20 cellular contexts compared by ENCODE assay signal in genomic region chr12:131097247-131098177, GRCh38.
A peak's percentile ranks its signal among the peaks of the same experiment; 100 is the strongest.
DNase-seq lines count a peak whose midpoint lies in the region; ATAC-seq, FAIRE-seq and TF ChIP-seq lines count a peak whose summit lies in the region.
"Had no signal": no experiment of that assay in that cellular context is flagged by ENCODE, and none has a peak within 500 bp of the region (broad histone marks: within the 10 kb centered on the region; RNA-seq: fewer than 3 reads in every experiment).

No MANE protein-coding gene starts in this region.

- in situ Hi-C loops in HepG2 (cut with HindIII; ENCODE audit: extremely low pct_ligation_motif_present, low pct_unique_long_range_greater_than_20kb) = no loop called here

- no peaks in the 10 kb centered on the region for H3K36me3 Mint-ChIP-seq in activated CD4-positive, alpha-beta T cell treated with anti-CD3 and anti-CD28 coated beads for 36 hours (ENCODE audit: low read depth)
- H3K36me3 Mint-ChIP-seq: activated naive CD8-positive, alpha-beta T cell treated with anti-CD3 and anti-CD28 coated beads for 36 hours; CD4-positive, alpha-beta memory T cell had no signal

- no peaks in the 10 kb centered on the region for H4K20me1 ChIP-seq in HepG2 (ENCODE audit: insufficient read depth, low read length)

- TF ChIP-seq CTCF in HepG2 (CRISPR knock-in tag; IDR thresholded peaks at IDR 0.05) (no peak), upper lobe of left lung (IDR thresholded peaks at IDR 0.05) (no peak)

- TF ChIP-seq POLR2A in HepG2 (IDR thresholded peaks at IDR 0.05; ENCODE audit: insufficient read depth in 1 of 2, low read depth in 2 of 2, low read length in 2 of 2) = no peak
- TF ChIP-seq POLR2A in upper lobe of left lung (IDR thresholded peaks at IDR 0.05) = no peak

- peaks cover 10% of the 10 kb centered on the region for H3K4me1 Mint-ChIP-seq in activated CD4-positive, alpha-beta T cell treated with anti-CD3 and anti-CD28 coated beads for 36 hours

- H3K27me3 ChIP-seq in HepG2 (ENCODE audit: control insufficient read depth in 1 of 2, insufficient read depth in 2 of 2, low read length in 2 of 2) (no peaks in the 10 kb centered on the region), upper lobe of left lung (no peaks in the 10 kb centered on the region)

- H3K4me1 ChIP-seq in HepG2 (ENCODE audit: insufficient read depth, low read length) (no peaks in the 10 kb centered on the region), upper lobe of left lung (peaks cover 0 to 5% (median 0%) of the 10 kb centered on the region in 4 donors)
- H3K4me1 ChIP-seq: A549 had no signal

- H3K4me3 ChIP-seq in HepG2 (replicated peaks in 1 of 3; ENCODE audit: insufficient read depth in 1 of 3, low read depth in 2 of 3, low read length in 3 of 3) (no peak overlapping the region), upper lobe of left lung (no peak overlapping the region)
- H3K4me3 ChIP-seq: A549, lung had no signal

- TF ChIP-seq EP300 in HepG2 (IDR thresholded peaks at IDR 0.05; ENCODE audit: low read depth in 2 of 2, low read length in 2 of 2) = no peak
- TF ChIP-seq EP300 in HepG2 (CRISPR knock-in tag; IDR thresholded peaks at IDR 0.05; ENCODE audit: borderline replicate concordance) = no peak
- no peak for TF ChIP-seq EP300 in upper lobe of left lung (IDR thresholded peaks at IDR 0.05)

- 72% methylated on average over 11 of the region's 30 CpGs for WGBS in HepG2 (ENCODE audit: low lambda C conversion rate)
- 81 to 85% methylated on average over 15 to 22 of the region's 30 CpGs for WGBS in upper lobe of left lung, 2 donors

- FAIRE-seq in HepG2 (lab: Jason Lieb, UNC) (no peak), GM19239 (lab: Jason Lieb, UNC) (no peak)
- FAIRE-seq: A549, bronchial epithelial cell had no signal

- no peak overlapping the region for H3K4me2 ChIP-seq in HepG2 (ENCODE audit: low read depth, low read length)
- H3K4me2 ChIP-seq: A549, KMS-11 had no signal

- CTCF ChIA-PET in activated CD4-positive, alpha-beta T cell treated with anti-CD3 and anti-CD28 coated beads for 36 hours (lab: Charles Lee) = interaction anchor here (0.7 kb wide), 1 partner anchor 739 kb away, joined by 3 read pairs; no protein-coding TSS in a partner anchor
- CTCF ChIA-PET in HepG2 (lab: Yijun Ruan, JAX; ENCODE audit: low intra/inter-chr PET ratio, low total read pairs) = no interaction called here

- DNase-seq in activated CD4-positive, alpha-beta T cell treated with anti-CD3 and anti-CD28 coated beads for 36 hours = peak; percentile 4
- no peak for DNase-seq in activated CD4-positive, alpha-beta T cell treated with anti-CD3 and anti-CD28 coated beads, Interleukin-2, amount 50 U/mL, for 4 hours
- peak; percentile 52 for DNase-seq in cerebellum (ENCODE audit: low spot score)
- no peak for DNase-seq in HepG2 (ENCODE audit: low spot score)
- peak; percentile 21 to 80 for DNase-seq in upper lobe of left lung
- no peak for DNase-seq in inferior parietal cortex (ENCODE audit: extremely low spot score)
- no peak for DNase-seq in GM19239 (ENCODE audit: insufficient read length, low spot score)
- DNase-seq in NCI-H226 = no peak
- DNase-seq: activated naive CD8-positive, alpha-beta T cell treated with anti-CD3 and anti-CD28 coated beads for 36 hours; activated T-cell treated with anti-CD3 and anti-CD28 coated beads for 4 hours; NCI-H1436; NCI-H510A treated with DMSO at 0.1 percent for 48 hours; T-helper 1 cell had no signal

- H3K27ac ChIP-seq in HepG2 (ENCODE audit: extremely low read length, insufficient read depth, low read length) (no peak overlapping the region), upper lobe of left lung (no peak overlapping the region)
- H3K27ac ChIP-seq: A549, HL-60, KMS-11 had no signal

- H2AFZ ChIP-seq in HepG2 (ENCODE audit: low read length) = no peak overlapping the region

- H3K4me3 Mint-ChIP-seq in activated CD4-positive, alpha-beta T cell treated with anti-CD3 and anti-CD28 coated beads for 36 hours = no peak overlapping the region
- H3K4me3 Mint-ChIP-seq: activated naive CD8-positive, alpha-beta T cell treated with anti-CD3 and anti-CD28 coated beads for 36 hours; CD4-positive, alpha-beta memory T cell; naive thymus-derived CD8-positive, alpha-beta T cell had no signal

- no peak overlapping the region for H3K27ac Mint-ChIP-seq in activated CD4-positive, alpha-beta T cell treated with anti-CD3 and anti-CD28 coated beads for 36 hours
- H3K27ac Mint-ChIP-seq: activated naive CD8-positive, alpha-beta T cell treated with anti-CD3 and anti-CD28 coated beads for 36 hours; CD4-positive, alpha-beta memory T cell; naive thymus-derived CD8-positive, alpha-beta T cell had no signal

- H3K36me3 ChIP-seq in HepG2 (replicated peaks in 1 of 2; ENCODE audit: control insufficient read depth in 1 of 2, insufficient read depth in 2 of 2, low read length in 2 of 2) (no peaks in the 10 kb centered on the region), upper lobe of left lung (peaks cover 0 to 4% (median 0%) of the 10 kb centered on the region in 4 donors)

- POLR2A ChIA-PET in activated CD4-positive, alpha-beta T cell treated with anti-CD3 and anti-CD28 coated beads for 36 hours (lab: Charles Lee) = no interaction called here
- POLR2A ChIA-PET in HepG2 (lab: Yijun Ruan, JAX) = no interaction called here

- H3K27me3 Mint-ChIP-seq in activated CD4-positive, alpha-beta T cell treated with anti-CD3 and anti-CD28 coated beads for 36 hours = peaks cover 3% of the 10 kb centered on the region
- H3K27me3 Mint-ChIP-seq: activated naive CD8-positive, alpha-beta T cell treated with anti-CD3 and anti-CD28 coated beads for 36 hours; CD4-positive, alpha-beta memory T cell had no signal

- TF ChIP-seq RAD21 in HepG2 (CRISPR knock-in tag; IDR thresholded peaks at IDR 0.05) = no peak

- ATAC-seq in activated CD4-positive, alpha-beta T cell treated with anti-CD3 and anti-CD28 coated beads for 36 hours = no peak
- ATAC-seq in HepG2 (no peak), upper lobe of left lung (ENCODE audit: low FRiP score in 2 of 2) (no peak)
- ATAC-seq: naive thymus-derived CD8-positive, alpha-beta T cell had no signal

- no peaks in the 10 kb centered on the region for H3K9me3 ChIP-seq in HepG2 (ENCODE audit: low read length)
- H3K9me3 ChIP-seq in upper lobe of left lung = no peaks in the 10 kb centered on the region
- H3K9me3 ChIP-seq: A549 had no signal

- intact Hi-C loops in activated CD4-positive, alpha-beta T cell treated with anti-CD3 and anti-CD28 coated beads for 36 hours (cut with DNase I, micrococcal nuclease) = no loop called here
- intact Hi-C loops in HepG2 (cut with micrococcal nuclease; ENCODE audit: unreplicated experiment) = no loop called here

- H3K79me2 ChIP-seq in HepG2 (ENCODE audit: insufficient read depth, low read length) = no peaks in the 10 kb centered on the region

- BruUV-seq in HepG2 (replicated peaks; lab: Mats Ljungman, UMichigan) = no TSS peak

- H3K9me3 Mint-ChIP-seq in activated CD4-positive, alpha-beta T cell treated with anti-CD3 and anti-CD28 coated beads for 36 hours (ENCODE audit: low read depth) = no peaks in the 10 kb centered on the region
- H3K9me3 Mint-ChIP-seq: activated naive CD8-positive, alpha-beta T cell treated with anti-CD3 and anti-CD28 coated beads for 36 hours had no signal

- H3K9ac ChIP-seq in HepG2 (ENCODE audit: insufficient read depth, low read depth, low read length) = no peak overlapping the region
- H3K9ac ChIP-seq: KMS-11 had no signal

TF ChIP-seq in HepG2, 621 proteins besides CTCF, POLR2A, EP300 and RAD21:
- TF ChIP-seq NR2F2 (IDR thresholded peaks at IDR 0.05; ENCODE audit: borderline replicate concordance, low read depth) = no peak
- no peak for TF ChIP-seq HNRNPH1 (optimal IDR thresholded peaks at IDR 0.05; ENCODE audit: low read depth, low read length)
- TF ChIP-seq ZNF343 (CRISPR knock-in tag; IDR thresholded peaks at IDR 0.05) = no peak
- no peak for TF ChIP-seq RFXAP (CRISPR knock-in tag; IDR thresholded peaks at IDR 0.05; ENCODE audit: borderline replicate concordance)
- TF ChIP-seq MAFF (IDR thresholded peaks at IDR 0.05; ENCODE audit: low read depth, low read length) = no peak
- TF ChIP-seq LCORL (IDR thresholded peaks at IDR 0.05) = peak; percentile 73
- TF ChIP-seq LCORL (CRISPR knock-in tag; IDR thresholded peaks at IDR 0.05) = no peak
TF ChIP-seq in HepG2: peak in this region for 1.

Comparison
In these comparisons a context has a peak if more than half of its experiments do, and no peak if none do; other contexts are left out.
1. DNase-seq: peak in activated CD4-positive, alpha-beta T cell treated with anti-CD3 and anti-CD28 coated beads for 36 hours (single experiment), cerebellum (single experiment) and upper lobe of left lung (2 of 2); none in activated CD4-positive, alpha-beta T cell treated with anti-CD3 and anti-CD28 coated beads, Interleukin-2, amount 50 U/mL, for 4 hours (0 of 2), HepG2 (single experiment), inferior parietal cortex (single experiment), GM19239 (single experiment) and NCI-H226 (single experiment).